ENCODE assay signal across 28 cellular contexts in the genomic region with DNA sequence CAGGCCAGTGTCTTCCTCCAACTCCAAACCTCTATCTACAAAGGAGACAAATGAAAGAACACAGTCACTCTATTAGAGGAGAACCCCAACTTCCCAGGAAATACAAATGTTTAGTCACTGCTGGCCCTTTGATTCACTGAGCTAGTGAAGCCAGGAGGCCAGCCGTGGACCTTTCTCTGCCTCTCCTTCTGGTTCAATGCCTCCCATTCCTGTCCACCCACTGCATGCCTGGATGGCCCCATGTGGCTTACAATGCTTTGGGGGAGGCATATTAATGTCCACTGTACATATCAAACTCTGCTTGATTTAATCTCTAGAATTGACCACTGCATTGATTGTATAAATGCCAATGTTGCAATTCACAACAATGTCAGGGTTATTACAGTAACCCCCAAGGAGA.
DNase-seq lines count a peak whose midpoint lies in the region; ATAC-seq and TF ChIP-seq lines count a peak whose summit lies in the region.
"Had no signal": no experiment of that assay in that cellular context is flagged by ENCODE, and none has a peak within 500 bp of the region (broad histone marks: within the 10 kb centered on the region; RNA-seq: fewer than 3 reads in every experiment).

No MANE protein-coding gene starts in this region.

- no peaks in the 10 kb centered on the region for H3K79me2 ChIP-seq in GM23248 (ENCODE audit: insufficient read depth)

- no peaks in the 10 kb centered on the region for H4K20me1 ChIP-seq in GM23248 (ENCODE audit: insufficient read depth)

- H3K36me3 ChIP-seq in GM23248 (ENCODE audit: low read depth) = no peaks in the 10 kb centered on the region
- H3K36me3 ChIP-seq: BE2C had no signal

- H3K4me3 ChIP-seq in GM23248 (no peak overlapping the region), astrocyte of the cerebellum (ENCODE audit: low read depth, low read length) (no peak overlapping the region), fibroblast of the aortic adventitia (ENCODE audit: low read depth, low read length) (no peak overlapping the region)
- H3K4me3 ChIP-seq: SK-N-MC had no signal

- 0 out of 2 replicates have a peak, but pooled peaks cover 4% of the 10 kb centered on the region for H3F3A ChIP-seq in GM23248 (ENCODE audit: insufficient read depth)

- H3K4me2 ChIP-seq in GM23248 (ENCODE audit: unreplicated experiment) = no peak overlapping the region

- H3K9ac ChIP-seq in GM23248 = no peak overlapping the region

- no peak overlapping the region for H3K27ac ChIP-seq in GM23248
- H3K27ac ChIP-seq: HL-60, SK-N-MC had no signal

- no peaks in the 10 kb centered on the region for H3K27me3 ChIP-seq in GM23248 (replicated peaks; ENCODE audit: insufficient read depth)
- H3K27me3 ChIP-seq: BE2C had no signal

- no peaks in the 10 kb centered on the region for H3K9me2 ChIP-seq in GM23248 (ENCODE audit: insufficient read depth)

- H3K4me1 ChIP-seq in GM23248 (ENCODE audit: insufficient read depth) = peaks cover 9% of the 10 kb centered on the region
- H3K4me1 ChIP-seq: BE2C had no signal

- no peak for ATAC-seq in HG02759 (IDR thresholded peaks at IDR 0.05; ENCODE audit: unreplicated experiment)
- no peak for ATAC-seq in GM18873 (IDR thresholded peaks at IDR 0.05; ENCODE audit: low FRiP score, unreplicated experiment)

- no peak overlapping the region for H2AFZ ChIP-seq in GM23248

- DNase-seq in GM23248 (peak; percentile 45), astrocyte of the cerebellum (ENCODE audit: low read depth) (peak; percentile 12), fibroblast of the aortic adventitia (ENCODE audit: low read depth) (peak; percentile 53), retina (peak; percentile 39), NCI-H345 (lab: John Stamatoyannopoulos, UW) (no peak)
- DNase-seq in stimulated activated CD4-positive, alpha-beta T cell treated with anti-CD3 and anti-CD28 coated beads, Interleukin-1b, Interleukin-23, amount 100 ng/mL, for 48 hours = no peak
- DNase-seq: 8988T; ACHN; BE2C; CD8-positive, alpha-beta memory T cell; DMS 273 treated with DMSO at 0.1 percent for 48 hours; DMS79; GF-D8; GOT3; HCEC 1CT; NCI-H1092; NCI-H1417 treated with DMSO at 0.1 percent for 48 hours; NCI-H187; NCI-H2081 treated with DMSO at 0.1 percent for 48 hours; NCI-H2171; NCI-H226; NCI-H524; NCI-H748 treated with DMSO at 0.1 percent for 48 hours; SIG-M5 had no signal

- in situ Hi-C loops in GM23248 (cut with MboI) (no loop called here), astrocyte of the cerebellum (cut with HindIII; ENCODE audit: low sequenced_read_pairs) (no loop called here)

- H3K9me3 ChIP-seq in GM23248 (ENCODE audit: low read depth) = no peaks in the 10 kb centered on the region
- H3K9me3 ChIP-seq: BE2C had no signal

- 56 to 67% methylated on average over 1 of the region's 1 CpG for WGBS in GM23248 (ENCODE audit: low coverage in 1 of 2, low lambda C conversion rate in 2 of 2, missing lambda C conversion rate in 2 of 2), 2 experiments

- TF ChIP-seq CTCF in astrocyte of the cerebellum (IDR thresholded peaks at IDR 0.05; ENCODE audit: low read depth, low read length, missing control alignments) (no peak), fibroblast of the aortic adventitia (IDR thresholded peaks at IDR 0.05; ENCODE audit: insufficient read depth, low read length) (no peak)

Comparison
In these comparisons a context has a peak if more than half of its experiments do, and no peak if none do; other contexts are left out.
1. DNase-seq: peak in GM23248 (single experiment), astrocyte of the cerebellum (single experiment), fibroblast of the aortic adventitia (single experiment) and retina (single experiment); none in stimulated activated CD4-positive, alpha-beta T cell treated with anti-CD3 and anti-CD28 coated beads, Interleukin-1b, Interleukin-23, amount 100 ng/mL, for 48 hours (single experiment) and NCI-H345 (single experiment).